Comparison of ENCODE assay signal across 1 cellular context in genomic region chr17:50346313-50347086, GRCh38.
TF ChIP-seq lines count a peak whose summit lies in the region.

No MANE protein-coding gene starts in this region.

TF ChIP-seq in HepG2, 621 proteins besides CTCF, POLR2A, EP300 and RAD21 (continued from another document and continues in another):
- TF ChIP-seq MEIS1 (CRISPR knock-in tag; IDR thresholded peaks at IDR 0.05; ENCODE audit: borderline replicate concordance): peak; percentile 78; the same call in 1 of the 2 replicates
- TF ChIP-seq ZSCAN21 (CRISPR knock-in tag; IDR thresholded peaks at IDR 0.05; ENCODE audit: borderline replicate concordance): peak; percentile 40
- peak; percentile 13; the same call in 1 of the 2 replicates for TF ChIP-seq HOXA5 (CRISPR knock-in tag; IDR thresholded peaks at IDR 0.05)
- TF ChIP-seq GZF1 (CRISPR knock-in tag; IDR thresholded peaks at IDR 0.05): peak; percentile 36; the same call in 1 of the 2 replicates
- TF ChIP-seq SP1 (IDR thresholded peaks at IDR 0.05): no peak
- TF ChIP-seq SP1 (CRISPR knock-in tag; IDR thresholded peaks at IDR 0.05): peak; percentile 4
- TF ChIP-seq RXRB (CRISPR knock-in tag; IDR thresholded peaks at IDR 0.05; ENCODE audit: borderline replicate concordance): no peak
- no peak for TF ChIP-seq AFF4 (CRISPR knock-in tag; IDR thresholded peaks at IDR 0.05)
- TF ChIP-seq AGO1 (IDR thresholded peaks at IDR 0.05; ENCODE audit: low read depth, low read length, poor library complexity, severe bottlenecking): peak; percentile 11
- peak; percentile 41; the same call in 1 of the 2 replicates for TF ChIP-seq ERF (CRISPR knock-in tag; IDR thresholded peaks at IDR 0.05)
- 0 out of 2 replicates have a peak, but pooled peaks have one; percentile 34 for TF ChIP-seq ZNF782 (CRISPR knock-in tag; IDR thresholded peaks at IDR 0.05; ENCODE audit: borderline replicate concordance)
- peak; percentile 67; the same call in 1 of the 2 replicates for TF ChIP-seq ZNF746 (CRISPR knock-in tag; IDR thresholded peaks at IDR 0.05)
- TF ChIP-seq NFIB (CRISPR knock-in tag; IDR thresholded peaks at IDR 0.05; ENCODE audit: borderline replicate concordance): no peak
- no peak for TF ChIP-seq ZBTB33 (CRISPR knock-in tag; IDR thresholded peaks at IDR 0.05)
- no peak for TF ChIP-seq ONECUT2 (CRISPR knock-in tag; IDR thresholded peaks at IDR 0.05)
- no peak for TF ChIP-seq GTF3A (CRISPR knock-in tag; conservative IDR thresholded peaks at IDR 0.05)
- TF ChIP-seq CREB3 (CRISPR knock-in tag; IDR thresholded peaks at IDR 0.05): peak; percentile 7; the same call in 1 of the 2 replicates
- TF ChIP-seq ELF3 (CRISPR knock-in tag; IDR thresholded peaks at IDR 0.05): 0 out of 2 replicates have a peak, but pooled peaks have one; percentile 10
- peak; percentile 45; the same call in 1 of the 2 replicates for TF ChIP-seq ZNF570 (CRISPR knock-in tag; IDR thresholded peaks at IDR 0.05; ENCODE audit: borderline replicate concordance)
- TF ChIP-seq FOXA3 (CRISPR knock-in tag; IDR thresholded peaks at IDR 0.05): no peak
- TF ChIP-seq RXRA (CRISPR knock-in tag; IDR thresholded peaks at IDR 0.05): peak; percentile 67
- 0 out of 2 replicates have a peak, but pooled peaks have one; percentile 59 for TF ChIP-seq AHDC1 (CRISPR knock-in tag; IDR thresholded peaks at IDR 0.05; ENCODE audit: borderline replicate concordance)
- 0 out of 2 replicates have a peak, but pooled peaks have one; percentile 46 for TF ChIP-seq MAZ (IDR thresholded peaks at IDR 0.05; ENCODE audit: borderline replicate concordance, low read depth, low read length)
- TF ChIP-seq MAZ (CRISPR knock-in tag; IDR thresholded peaks at IDR 0.05; ENCODE audit: low read depth): no peak
- TF ChIP-seq SMAD1 (CRISPR knock-in tag; IDR thresholded peaks at IDR 0.05; ENCODE audit: borderline replicate concordance, low read depth): 0 out of 2 replicates have a peak, but pooled peaks have one; percentile 42
- TF ChIP-seq KMT2A (CRISPR knock-in tag; IDR thresholded peaks at IDR 0.05): peak; percentile 54; the same call in 1 of the 2 replicates
- peak; percentile 27; the same call in 1 of the 2 replicates for TF ChIP-seq ZNF441 (CRISPR knock-in tag; IDR thresholded peaks at IDR 0.05; ENCODE audit: borderline replicate concordance)
- TF ChIP-seq MYNN (CRISPR knock-in tag; IDR thresholded peaks at IDR 0.05; ENCODE audit: low read depth): peak; percentile 32; the same call in 1 of the 2 replicates
- TF ChIP-seq ZNF543 (CRISPR knock-in tag; IDR thresholded peaks at IDR 0.05): peak; percentile 80; the same call in 1 of the 2 replicates
- TF ChIP-seq ZNF333 (CRISPR knock-in tag; IDR thresholded peaks at IDR 0.05; ENCODE audit: borderline replicate concordance): peak; percentile 58; the same call in 1 of the 2 replicates
- peak; percentile 61; the same call in 1 of the 2 replicates for TF ChIP-seq ZNF83 (CRISPR knock-in tag; IDR thresholded peaks at IDR 0.05; ENCODE audit: borderline replicate concordance)
- TF ChIP-seq, protein P1, sequence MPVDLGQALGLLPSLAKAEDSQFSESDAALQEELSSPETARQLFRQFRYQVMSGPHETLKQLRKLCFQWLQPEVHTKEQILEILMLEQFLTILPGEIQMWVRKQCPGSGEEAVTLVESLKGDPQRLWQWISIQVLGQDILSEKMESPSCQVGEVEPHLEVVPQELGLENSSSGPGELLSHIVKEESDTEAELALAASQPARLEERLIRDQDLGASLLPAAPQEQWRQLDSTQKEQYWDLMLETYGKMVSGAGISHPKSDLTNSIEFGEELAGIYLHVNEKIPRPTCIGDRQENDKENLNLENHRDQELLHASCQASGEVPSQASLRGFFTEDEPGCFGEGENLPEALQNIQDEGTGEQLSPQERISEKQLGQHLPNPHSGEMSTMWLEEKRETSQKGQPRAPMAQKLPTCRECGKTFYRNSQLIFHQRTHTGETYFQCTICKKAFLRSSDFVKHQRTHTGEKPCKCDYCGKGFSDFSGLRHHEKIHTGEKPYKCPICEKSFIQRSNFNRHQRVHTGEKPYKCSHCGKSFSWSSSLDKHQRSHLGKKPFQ (CRISPR knock-in tag; IDR thresholded peaks at IDR 0.05; ENCODE audit: insufficient replicate concordance): peak; percentile 20
- TF ChIP-seq ZNF512B (CRISPR knock-in tag; IDR thresholded peaks at IDR 0.05; ENCODE audit: borderline replicate concordance): no peak
- TF ChIP-seq, protein P2, sequence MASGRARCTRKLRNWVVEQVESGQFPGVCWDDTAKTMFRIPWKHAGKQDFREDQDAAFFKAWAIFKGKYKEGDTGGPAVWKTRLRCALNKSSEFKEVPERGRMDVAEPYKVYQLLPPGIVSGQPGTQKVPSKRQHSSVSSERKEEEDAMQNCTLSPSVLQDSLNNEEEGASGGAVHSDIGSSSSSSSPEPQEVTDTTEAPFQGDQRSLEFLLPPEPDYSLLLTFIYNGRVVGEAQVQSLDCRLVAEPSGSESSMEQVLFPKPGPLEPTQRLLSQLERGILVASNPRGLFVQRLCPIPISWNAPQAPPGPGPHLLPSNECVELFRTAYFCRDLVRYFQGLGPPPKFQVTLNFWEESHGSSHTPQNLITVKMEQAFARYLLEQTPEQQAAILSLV (CRISPR knock-in tag; IDR thresholded peaks at IDR 0.05; ENCODE audit: borderline replicate concordance): 0 out of 2 replicates have a peak, but pooled peaks have one; percentile 7
- no peak for TF ChIP-seq HNRNPLL (IDR thresholded peaks at IDR 0.05; ENCODE audit: low read depth, low read length, poor library complexity, severe bottlenecking)
- peak; percentile 63 for TF ChIP-seq ATF7-NPFF (CRISPR knock-in tag; IDR thresholded peaks at IDR 0.05; ENCODE audit: low read depth)
- TF ChIP-seq, protein P3, sequence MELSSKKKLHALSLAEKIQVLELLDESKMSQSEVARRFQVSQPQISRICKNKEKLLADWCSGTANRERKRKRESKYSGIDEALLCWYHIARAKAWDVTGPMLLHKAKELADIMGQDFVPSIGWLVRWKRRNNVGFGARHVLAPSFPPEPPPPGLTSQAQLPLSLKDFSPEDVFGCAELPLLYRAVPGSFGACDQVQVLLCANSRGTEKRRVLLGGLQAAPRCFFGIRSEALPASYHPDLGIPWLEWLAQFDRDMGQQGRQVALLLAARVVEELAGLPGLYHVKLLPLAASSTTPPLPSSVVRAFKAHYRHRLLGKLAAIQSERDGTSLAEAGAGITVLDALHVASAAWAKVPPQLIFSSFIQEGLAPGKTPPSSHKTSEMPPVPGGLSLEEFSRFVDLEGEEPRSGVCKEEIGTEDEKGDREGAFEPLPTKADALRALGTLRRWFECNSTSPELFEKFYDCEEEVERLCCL (CRISPR knock-in tag; IDR thresholded peaks at IDR 0.05; ENCODE audit: borderline replicate concordance): 0 out of 2 replicates have a peak, but pooled peaks have one; percentile 14
- TF ChIP-seq ATM (IDR thresholded peaks at IDR 0.05; ENCODE audit: borderline replicate concordance): no peak
- 0 out of 2 replicates have a peak, but pooled peaks have one; percentile 53 for TF ChIP-seq STAT5B (CRISPR knock-in tag; IDR thresholded peaks at IDR 0.05)
